ENCODE assay signal across 11 cellular contexts in genomic region chr5:168946363-168946762, GRCh38.
DNase-seq lines count a peak whose midpoint lies in the region; ATAC-seq, FAIRE-seq and TF ChIP-seq lines count a peak whose summit lies in the region.
"Had no signal": no experiment of that assay in that cellular context is flagged by ENCODE, and none has a peak within 500 bp of the region (broad histone marks: within the 10 kb centered on the region; RNA-seq: fewer than 3 reads in every experiment).

No MANE protein-coding gene starts in this region.

- no peaks in the 10 kb centered on the region for H4K20me1 ChIP-seq in H9 (ENCODE audit: control insufficient read depth, insufficient read depth, insufficient read length)
- no peaks in the 10 kb centered on the region for H4K20me1 ChIP-seq in keratinocyte (ENCODE audit: control insufficient read depth, extremely low read depth, insufficient read depth, low read length)

- no peak overlapping the region for H3K9ac ChIP-seq in H9 (ENCODE audit: extremely low read depth, insufficient read length, low read length)
- H3K9ac ChIP-seq in keratinocyte (ENCODE audit: control insufficient read depth, extremely low read depth, insufficient read depth, low read length), result no peak overlapping the region

- no peak overlapping the region for H4K91ac ChIP-seq in H9 (ENCODE audit: insufficient read length, low read depth, low read length)

- H3K36me3 Mint-ChIP-seq in H9 (ENCODE audit: insufficient read depth in 1 of 3, low read depth in 3 of 3), result no peaks in the 10 kb centered on the region

- H2BK5ac ChIP-seq in H9 (ENCODE audit: insufficient read length, low read length), result no peak overlapping the region

- H3T11ph ChIP-seq in H9 (ENCODE audit: low read length), result no peak overlapping the region

- H3K79me2 ChIP-seq in H9 (ENCODE audit: insufficient read depth, low read length), result no peaks in the 10 kb centered on the region
- no peaks in the 10 kb centered on the region for H3K79me2 ChIP-seq in keratinocyte (ENCODE audit: control insufficient read depth, insufficient read depth, low read length)

- no peak overlapping the region for H3K18ac ChIP-seq in H9 (ENCODE audit: insufficient read length, low read depth, low read length)

- H3K27me3 ChIP-seq in BE2C (no peaks in the 10 kb centered on the region), H9 (ENCODE audit: insufficient read depth, low read length) (no peaks in the 10 kb centered on the region), keratinocyte (ENCODE audit: control insufficient read depth, extremely low read depth, insufficient read depth, low read length) (no peaks in the 10 kb centered on the region)

- no peaks in the 10 kb centered on the region for H3K9me3 Mint-ChIP-seq in H9

- no peak overlapping the region for H2BK15ac ChIP-seq in H9 (ENCODE audit: low read depth, low read length)

- H3K79me1 ChIP-seq in H9 (ENCODE audit: insufficient read depth, low read depth, low read length, poor library complexity, severe bottlenecking), result no peaks in the 10 kb centered on the region

- no peaks in the 10 kb centered on the region for H3K36me3 ChIP-seq in BE2C
- no peaks in the 10 kb centered on the region for H3K36me3 ChIP-seq in keratinocyte (ENCODE audit: control insufficient read depth in 2 of 2, extremely low read depth in 1 of 2, insufficient read depth in 2 of 2, low read length in 2 of 2)

- in situ Hi-C loops in astrocyte of the cerebellum (cut with HindIII; ENCODE audit: low sequenced_read_pairs), result no loop called here
- in situ Hi-C loops in KBM-7 (cut with MboI; ENCODE audit: low pct_unique_long_range_greater_than_20kb, low sequenced_read_pairs), result no loop called here

- dilution Hi-C loops in keratinocyte (cut with MboI; ENCODE audit: extremely low pct_ligation_motif_present, low sequenced_read_pairs), result no loop called here

- H3K23ac ChIP-seq in H9 (ENCODE audit: insufficient read length, low read depth, low read length), result no peak overlapping the region

- no peaks in the 10 kb centered on the region; the same call in 1 of the 2 replicates for H3K27me3 Mint-ChIP-seq in H9 (ENCODE audit: low read depth)

- H3K27ac ChIP-seq in H9 (ENCODE audit: insufficient read length, low read depth, low read length) (no peak overlapping the region), keratinocyte (ENCODE audit: control insufficient read depth, insufficient read depth, low read length) (no peak overlapping the region)
- H3K27ac ChIP-seq: psoas muscle had no signal

- peaks cover 12 to 30% of the 10 kb centered on the region in 2 experiments for H3K4me1 Mint-ChIP-seq in H9

- ATAC-seq in HG03280 (IDR thresholded peaks at IDR 0.05; ENCODE audit: unreplicated experiment) (no peak), GM19395 (IDR thresholded peaks at IDR 0.05; ENCODE audit: unreplicated experiment) (no peak)
- ATAC-seq: psoas muscle had no signal

- H3K4me3 Mint-ChIP-seq in H9, result no peak overlapping the region

- no peak for FAIRE-seq in keratinocyte (lab: Jason Lieb, UNC)

- WGBS in H9 (ENCODE audit: extremely low coverage, insufficient read length, low lambda C conversion rate), result no CpG with 5 or more reads among the region's 6 CpGs

- H3K4me3 ChIP-seq in BE2C (ENCODE audit: low read depth, low read length) (no peak overlapping the region), astrocyte of the cerebellum (ENCODE audit: low read depth, low read length) (no peak overlapping the region), keratinocyte (ENCODE audit: control insufficient read depth in 2 of 3, extremely low read depth in 1 of 3, insufficient read depth in 2 of 3, low read depth in 1 of 3, low read length in 3 of 3) (no peak overlapping the region)
- H3K4me3 ChIP-seq: psoas muscle had no signal

- no peak overlapping the region for H4K5ac ChIP-seq in H9 (ENCODE audit: insufficient read length, low read depth, low read length)

- DNase-seq in BE2C, result peak; percentile 83
- peak; percentile 71 for DNase-seq in H9
- DNase-seq in astrocyte of the cerebellum (ENCODE audit: low read depth), result no peak
- no peak for DNase-seq in keratinocyte (ENCODE audit: low read depth, low spot score)
- no peak for DNase-seq in KBM-7
- no peak for DNase-seq in OCI-M1 (lab: John Stamatoyannopoulos, UW)
- DNase-seq: amniotic stem cell, NCI-H226, psoas muscle had no signal

- H2AK5ac ChIP-seq in H9 (ENCODE audit: insufficient read length, low read length), result no peak overlapping the region

- no peaks in the 10 kb centered on the region for H3K9me1 ChIP-seq in keratinocyte (ENCODE audit: control insufficient read depth, extremely low read depth, insufficient read depth, low read length)

- no peak overlapping the region for H3K56ac ChIP-seq in H9 (ENCODE audit: insufficient read length, low read depth, low read length)

- no peak overlapping the region for H3K4ac ChIP-seq in H9 (ENCODE audit: low read depth, low read length)

- H2AFZ ChIP-seq in H9 (ENCODE audit: low read length) (no peak overlapping the region), keratinocyte (ENCODE audit: control insufficient read depth, low read length) (no peak overlapping the region)

- no peaks in the 10 kb centered on the region for H3K23me2 ChIP-seq in H9 (ENCODE audit: insufficient read length, low read depth, low read length, poor library complexity, severe bottlenecking)

- H4K8ac ChIP-seq in H9 (replicated peaks; ENCODE audit: insufficient read length, low read depth, low read length), result no peak overlapping the region

- peak; percentile 96 for TF ChIP-seq CTCF in BE2C (IDR thresholded peaks at IDR 0.05; ENCODE audit: low read depth, low read length)
- peak; percentile 68 for TF ChIP-seq CTCF in H9 (conservative IDR thresholded peaks at IDR 0.05)
- TF ChIP-seq CTCF in astrocyte of the cerebellum (IDR thresholded peaks at IDR 0.05; ENCODE audit: low read depth, low read length, missing control alignments), result peak; percentile 10
- peak in 2 of 3 experiments; percentile 15 to 30 for TF ChIP-seq CTCF in keratinocyte (optimal IDR thresholded peaks at IDR 0.05 in 1 of 3, IDR thresholded peaks at IDR 0.05 in 1 of 3, conservative IDR thresholded peaks at IDR 0.05 in 1 of 3; ENCODE audit: extremely low read depth in 1 of 3, insufficient read depth in 2 of 3, low read length in 3 of 3)

- H3K27ac Mint-ChIP-seq in H9, result peak overlapping the region in 1 of 3 experiments; percentile 70; a peak in 2 of 7 replicates

- H3K4me2 ChIP-seq in H9 (ENCODE audit: insufficient read depth, insufficient read length, low read length) (no peak overlapping the region), keratinocyte (ENCODE audit: control insufficient read depth, extremely low read depth, insufficient read depth, low read depth, low read length) (no peak overlapping the region)

- H2BK120ac ChIP-seq in H9 (ENCODE audit: low read depth, low read length, poor library complexity, severe bottlenecking), result no peak overlapping the region

- H3K4me1 ChIP-seq in BE2C, result peaks cover 70% of the 10 kb centered on the region
- H3K4me1 ChIP-seq in H9 (ENCODE audit: insufficient read depth, low read length), result no peaks in the 10 kb centered on the region
- H3K4me1 ChIP-seq in keratinocyte (ENCODE audit: control insufficient read depth, extremely low read depth, insufficient read depth, low read length), result no peaks in the 10 kb centered on the region
- H3K4me1 ChIP-seq: psoas muscle had no signal

- no peak overlapping the region; the same call in 1 of the 2 replicates for H3K14ac ChIP-seq in H9 (ENCODE audit: insufficient read depth, low read length)

- no peak overlapping the region for H2BK12ac ChIP-seq in H9 (ENCODE audit: insufficient read length, low read depth, low read length)

- H2BK20ac ChIP-seq in H9 (ENCODE audit: low read depth, low read length, poor library complexity, severe bottlenecking), result no peak overlapping the region

- no peaks in the 10 kb centered on the region for H3K9me3 ChIP-seq in BE2C
- no peaks in the 10 kb centered on the region for H3K9me3 ChIP-seq in H9 (ENCODE audit: control insufficient read depth, low read depth, low read length)
- no peaks in the 10 kb centered on the region for H3K9me3 ChIP-seq in keratinocyte (ENCODE audit: control insufficient read depth, low read depth, low read length)
- H3K9me3 ChIP-seq: psoas muscle had no signal

Comparison
In these comparisons a context has a peak if more than half of its experiments do, and no peak if none do; other contexts are left out.
1. DNase-seq: peak in BE2C (single experiment) and H9 (single experiment); none in astrocyte of the cerebellum (single experiment), keratinocyte (single experiment), KBM-7 (single experiment) and OCI-M1 (single experiment).
2. CTCF ChIP-seq: peak in every context shown above with its lines; median percentile 96 in BE2C; 68 in H9; 22 in keratinocyte; 10 in astrocyte of the cerebellum.